Comparison of ENCODE assay signal across 8 cellular contexts in genomic region chr3:169771651-169772529, GRCh38. TPM values are rescaled to one million over a fixed set of nuclear protein-coding genes. Genes with fewer than 3 reads are reported as not detected.
DNase-seq lines count a peak whose midpoint lies in the region; ATAC-seq, FAIRE-seq and TF ChIP-seq lines count a peak whose summit lies in the region.

No MANE protein-coding gene starts in this region.

- no peaks in the 10 kb centered on the region for H3K27me3 ChIP-seq in kidney epithelial cell (ENCODE audit: control insufficient read depth, insufficient read depth, low read length)

- H3K36me3 ChIP-seq in kidney epithelial cell (ENCODE audit: control insufficient read depth, insufficient read depth, low read length) = no peaks in the 10 kb centered on the region

- H3K4me3 ChIP-seq in choroid plexus epithelial cell (ENCODE audit: low read depth, low read length) = peak overlapping the region; percentile 81
- H3K4me3 ChIP-seq in kidney epithelial cell (ENCODE audit: low read depth, low read length) = peak overlapping the region; percentile 88

- DNase-seq in D721Med (ENCODE audit: insufficient read length, low spot score) = no peak
- peak; percentile 88 for DNase-seq in NCI-H446 treated with DMSO at 0.1 percent for 48 hours (lab: John Stamatoyannopoulos, UW)
- peak; percentile 61 for DNase-seq in activated CD4-positive, CD25-positive, alpha-beta regulatory T cell treated with anti-CD3 and anti-CD28 coated beads, Interleukin-2, amount 50 U/mL, for 16 hours (ENCODE audit: low read depth, low spot score)
- peak; percentile 85 for DNase-seq in choroid plexus epithelial cell (ENCODE audit: low read depth)
- DNase-seq in kidney epithelial cell (ENCODE audit: low read depth) = no peak
- peak; percentile 28 to 35 for DNase-seq in stimulated activated CD4-positive, alpha-beta T cell treated with anti-CD3 and anti-CD28 coated beads, Interleukin-15, amount 100 ng/mL, for 48 hours (ENCODE audit: low read depth in 2 of 2)
- no peak for DNase-seq in 8988T

- ATAC-seq in HG03196 (IDR thresholded peaks at IDR 0.05; ENCODE audit: unreplicated experiment) = peak; percentile 24

- TF ChIP-seq CTCF in D721Med (IDR thresholded peaks at IDR 0.05; ENCODE audit: insufficient read depth, missing control alignments) (no peak), choroid plexus epithelial cell (conservative IDR thresholded peaks at IDR 0.05; ENCODE audit: low read depth, low read length) (no peak), kidney epithelial cell (IDR thresholded peaks at IDR 0.05; ENCODE audit: insufficient read depth, low read length, poor library complexity, severe bottlenecking) (no peak)

- FAIRE-seq in D721Med (lab: Jason Lieb, UNC) = peak; percentile 38

RNA-seq across cellular contexts. Expression of gene MYNN, which starts 1.3 kb away (rescaled TPM):
- total RNA-seq in kidney epithelial cell = 14.8 and 17.3 TPM in 2 replicates

RNA-seq across cellular contexts. Expression of gene ACTRT3, which starts 2.5 kb away (rescaled TPM):
- total RNA-seq in kidney epithelial cell = 3.8 and 4.0 TPM in 2 replicates

RNA-seq across cellular contexts. Expression of gene TERC, which starts 7.0 kb away (rescaled TPM):
- total RNA-seq in kidney epithelial cell = 246 and 351 TPM in 2 replicates

RNA-seq across cellular contexts. Expression of gene LRRIQ4, which starts 40.8 kb away (rescaled TPM):
- 0.04 and 0.41 TPM in 2 replicates for total RNA-seq in kidney epithelial cell

RNA-seq across cellular contexts. Expression of gene LRRC34, which starts 40.8 kb away (rescaled TPM):
- total RNA-seq in kidney epithelial cell = 4.1 and 6.0 TPM in 2 replicates

Comparison
In these comparisons a context has a peak if more than half of its experiments do, and no peak if none do; other contexts are left out.
1. DNase-seq: peak in NCI-H446 treated with DMSO at 0.1 percent for 48 hours (single experiment), activated CD4-positive, CD25-positive, alpha-beta regulatory T cell treated with anti-CD3 and anti-CD28 coated beads, Interleukin-2, amount 50 U/mL, for 16 hours (single experiment), choroid plexus epithelial cell (single experiment) and stimulated activated CD4-positive, alpha-beta T cell treated with anti-CD3 and anti-CD28 coated beads, Interleukin-15, amount 100 ng/mL, for 48 hours (2 of 2); none in D721Med (single experiment), kidney epithelial cell (single experiment) and 8988T (single experiment).